In genomic region chr15:31265871-31266711, GRCh38 we compare ENCODE assay signal across 9 cellular contexts.
DNase-seq lines count a peak whose midpoint lies in the region; ATAC-seq lines count a peak whose summit lies in the region.
"Had no signal": no experiment of that assay in that cellular context is flagged by ENCODE, and none has a peak within 500 bp of the region (broad histone marks: within the 10 kb centered on the region; RNA-seq: fewer than 3 reads in every experiment).

No MANE protein-coding gene starts in this region.

- no peaks in the 10 kb centered on the region for H3K36me3 Mint-ChIP-seq in activated naive CD8-positive, alpha-beta T cell
- no peaks in the 10 kb centered on the region for H3K36me3 Mint-ChIP-seq in memory B cell

- peak overlapping the region; percentile 70 for H3K27ac Mint-ChIP-seq in activated naive CD8-positive, alpha-beta T cell
- H3K27ac Mint-ChIP-seq in memory B cell, result peak overlapping the region; percentile 82

- peak overlapping the region; percentile 58 for H3K4me3 Mint-ChIP-seq in activated naive CD8-positive, alpha-beta T cell
- peak overlapping the region; percentile 73 for H3K4me3 Mint-ChIP-seq in memory B cell

- peaks cover 85% of the 10 kb centered on the region for H3K4me1 Mint-ChIP-seq in activated naive CD8-positive, alpha-beta T cell (ENCODE audit: low read depth)
- peaks cover 76% of the 10 kb centered on the region for H3K4me1 Mint-ChIP-seq in memory B cell

- DNase-seq in DMS 273 (lab: John Stamatoyannopoulos, UW; ENCODE audit: unreplicated experiment), result peak; percentile 53
- no peak for DNase-seq in DMS 273 treated with DMSO at 0.1 percent for 48 hours (lab: John Stamatoyannopoulos, UW)
- peak; percentile 94 for DNase-seq in SKM-1 (lab: John Stamatoyannopoulos, UW; ENCODE audit: unreplicated experiment)
- DNase-seq in memory B cell (ENCODE audit: low spot score in 2 of 2), result peak; percentile 48 to 49
- DNase-seq in stimulated activated naive CD4-positive, alpha-beta T cell (lab: John Stamatoyannopoulos, UW), result peak; percentile 40 to 86 (median 69)
- DNase-seq in NCI-H1930 (lab: John Stamatoyannopoulos, UW), result no peak

- H3K27me3 Mint-ChIP-seq in activated naive CD8-positive, alpha-beta T cell, result no peaks in the 10 kb centered on the region
- no peaks in the 10 kb centered on the region for H3K27me3 Mint-ChIP-seq in memory B cell

- ATAC-seq in HG03060 (IDR thresholded peaks at IDR 0.05; ENCODE audit: low read depth, unreplicated experiment) (peak; percentile 43), memory B cell (ENCODE audit: low read depth) (peak; percentile 65)
- ATAC-seq: body of pancreas had no signal

- no peaks in the 10 kb centered on the region for H3K9me3 Mint-ChIP-seq in activated naive CD8-positive, alpha-beta T cell (ENCODE audit: low read depth)
- H3K9me3 Mint-ChIP-seq in memory B cell, result no peaks in the 10 kb centered on the region

Comparison
In these comparisons a context has a peak if more than half of its experiments do, and no peak if none do; other contexts are left out.
1. DNase-seq: peak in DMS 273 (single experiment), SKM-1 (single experiment), memory B cell (2 of 2) and stimulated activated naive CD4-positive, alpha-beta T cell (6 of 6); none in DMS 273 treated with DMSO at 0.1 percent for 48 hours (single experiment) and NCI-H1930 (0 of 2).